Comparison of ENCODE assay signal across 1 cellular context in genomic region chr1:180502361-180503273, GRCh38.
A peak's percentile ranks its signal among the peaks of the same experiment; 100 is the strongest.
TF ChIP-seq lines count a peak whose summit lies in the region.

Gene ACBD6, minus strand, starts transcription at chr1:180502577. Its CDS starts 311 bp downstream, at chr1:180502266.

TF ChIP-seq in GM12878, 131 proteins besides CTCF, POLR2A, EP300 and RAD21 (continued from another document):
- TF ChIP-seq MEF2A (IDR thresholded peaks at IDR 0.05; ENCODE audit: insufficient read depth, low read depth, low read length): no peak
- TF ChIP-seq BRCA1 (IDR thresholded peaks at IDR 0.05; ENCODE audit: low read depth, low read length): no peak
- peak; percentile 91 for TF ChIP-seq DPF2 (IDR thresholded peaks at IDR 0.05)
- no peak for TF ChIP-seq SMC3 (IDR thresholded peaks at IDR 0.05; ENCODE audit: borderline replicate concordance, low read length)
- TF ChIP-seq ATF7 (IDR thresholded peaks at IDR 0.05; ENCODE audit: low read depth): peak; percentile 52
- peak; percentile 43 for TF ChIP-seq NRF1 (conservative IDR thresholded peaks at IDR 0.05; ENCODE audit: low read depth, low read length)
